8 cellular contexts compared by ENCODE assay signal in genomic region chr9:40992472-40992821, GRCh38.
DNase-seq lines count a peak whose midpoint lies in the region; ATAC-seq and TF ChIP-seq lines count a peak whose summit lies in the region.
"Not testable (repeated sequence)": the region's sequence is repeated elsewhere in the genome, so short reads cannot be mapped to it uniquely, and the experiment has no call there.

No MANE protein-coding gene starts in this region.

- H3K4me3 ChIP-seq in Caco-2 (ENCODE audit: low read depth, low read length) = peak overlapping the region; percentile 61
- peak overlapping the region; percentile 93 for H3K4me3 ChIP-seq in MM.1S (ENCODE audit: low read length)
- peak overlapping the region; percentile 76 to 90 for H3K4me3 ChIP-seq in body of pancreas
- H3K4me3 ChIP-seq in muscle layer of colon (ENCODE audit: low read depth in 1 of 2, low read length in 2 of 2) = peak overlapping the region; percentile 63 to 75
- H3K4me3 ChIP-seq in stomach smooth muscle (ENCODE audit: low read length in 2 of 2) = peak overlapping the region; percentile 87 to 95

- BruUV-seq in Caco-2 (replicated peaks; lab: Mats Ljungman, UMichigan) = TSS peak; percentile 51

- CTCF ChIA-PET in Caco-2 (lab: Charles Lee) = not testable (repeated sequence)

- not testable (repeated sequence) for TF ChIP-seq POLR2A in body of pancreas (IDR thresholded peaks at IDR 0.05)

- peak overlapping the region; percentile 71 for H2AFZ ChIP-seq in MM.1S (ENCODE audit: low read length)

- not testable (repeated sequence) for H3K9me2 ChIP-seq in MM.1S (replicated peaks; ENCODE audit: insufficient read depth, low read length)

- H3K27me3 ChIP-seq in Caco-2 (replicated peaks; ENCODE audit: control insufficient read depth, insufficient read depth, low read length); MM.1S (replicated peaks; ENCODE audit: insufficient read depth, low read length); body of pancreas; muscle layer of colon (ENCODE audit: control insufficient read depth in 1 of 2, insufficient read depth in 2 of 2, low read length in 2 of 2); stomach smooth muscle (ENCODE audit: control insufficient read depth in 1 of 2, insufficient read depth in 2 of 2, low read length in 2 of 2): not testable (repeated sequence)

- not testable (repeated sequence) for DNase-seq in Caco-2, MM.1S
- DNase-seq in body of pancreas (peak in 1 of 4 donors; percentile 45), Right ventricle myocardium superior (peak; percentile 83)

- H3K4me1 Mint-ChIP-seq in Caco-2 (ENCODE audit: low read depth, unreplicated experiment) = not testable (repeated sequence)

- POLR2A ChIA-PET in Caco-2 (lab: Charles Lee) = not testable (repeated sequence)

- H3K36me3 Mint-ChIP-seq in Caco-2 (ENCODE audit: insufficient read depth, unreplicated experiment) = not testable (repeated sequence)

- H3K4me1 ChIP-seq in Caco-2; MM.1S (ENCODE audit: low read length): not testable (repeated sequence)
- H3K4me1 ChIP-seq in body of pancreas = peaks cover 25% of the 10 kb centered on the region
- peaks cover 16% of the 10 kb centered on the region for H3K4me1 ChIP-seq in muscle layer of colon (ENCODE audit: insufficient read depth, low read length)
- peaks cover 14% of the 10 kb centered on the region for H3K4me1 ChIP-seq in stomach smooth muscle (ENCODE audit: control insufficient read depth, insufficient read depth, low read length)

- H3K9me3 Mint-ChIP-seq in Caco-2 (ENCODE audit: unreplicated experiment) = not testable (repeated sequence)

- H3K9ac ChIP-seq in MM.1S (ENCODE audit: low read length) = peak overlapping the region; percentile 81
- H3K9ac ChIP-seq in muscle layer of colon (ENCODE audit: low read length) = peak overlapping the region; percentile 90
- peak overlapping the region; percentile 85 to 94 for H3K9ac ChIP-seq in stomach smooth muscle (ENCODE audit: low read length in 2 of 2)

- ATAC-seq in GM19455 (IDR thresholded peaks at IDR 0.05; ENCODE audit: unreplicated experiment) = peak; percentile 36
- ATAC-seq in HG02981 (IDR thresholded peaks at IDR 0.05; ENCODE audit: unreplicated experiment) = peak; percentile 40
- ATAC-seq in body of pancreas = peak; percentile 6
- peak; percentile 23 for ATAC-seq in Right ventricle myocardium superior (ENCODE audit: poor library complexity)

- not testable (repeated sequence) for H3F3A ChIP-seq in MM.1S (ENCODE audit: insufficient read depth, low read length)

- not testable (repeated sequence) for H3K36me3 ChIP-seq in Caco-2 (ENCODE audit: control insufficient read depth, insufficient read depth, low read length); MM.1S (replicated peaks; ENCODE audit: insufficient read depth, low read length); body of pancreas (replicated peaks in 1 of 2; ENCODE audit: insufficient read depth in 1 of 2, low read depth in 2 of 2); muscle layer of colon (ENCODE audit: insufficient read depth, low read length); stomach smooth muscle (ENCODE audit: control insufficient read depth in 2 of 2, insufficient read depth in 2 of 2, low read length in 2 of 2)

- not testable (repeated sequence) for H3K27ac Mint-ChIP-seq in Caco-2 (ENCODE audit: unreplicated experiment)

- intact Hi-C loops in Caco-2 (cut with micrococcal nuclease; ENCODE audit: unreplicated experiment); body of pancreas (cut with DNase I); Right ventricle myocardium superior (cut with DNase I): not testable (repeated sequence)

- H3K9me3 ChIP-seq in Caco-2; MM.1S (replicated peaks; ENCODE audit: insufficient read depth, low read length); body of pancreas; muscle layer of colon (ENCODE audit: low read length); stomach smooth muscle (ENCODE audit: control insufficient read depth in 2 of 2, low read length in 2 of 2): not testable (repeated sequence)

- H3K4me3 Mint-ChIP-seq in Caco-2 (ENCODE audit: unreplicated experiment) = not testable (repeated sequence)

- H3K4me2 ChIP-seq in MM.1S (ENCODE audit: low read depth, low read length) = peak overlapping the region; percentile 55

- not testable (repeated sequence) for TF ChIP-seq CTCF in Caco-2 (IDR thresholded peaks at IDR 0.05; ENCODE audit: insufficient read depth in 1 of 2, low read depth in 1 of 2, low read length in 1 of 2, severe bottlenecking in 1 of 2, unreplicated experiment in 1 of 2); MM.1S (IDR thresholded peaks at IDR 0.05; ENCODE audit: low read length); body of pancreas (IDR thresholded peaks at IDR 0.05)

- H3K27ac ChIP-seq in MM.1S (ENCODE audit: low read length) (peak overlapping the region; percentile 79), body of pancreas (peak overlapping the region; percentile 70 to 92 (median 90)), muscle layer of colon (ENCODE audit: low read depth, low read length) (peak overlapping the region; percentile 84), stomach smooth muscle (ENCODE audit: low read length) (peak overlapping the region; percentile 91)

- H3K27me3 Mint-ChIP-seq in Caco-2 (ENCODE audit: insufficient read depth, unreplicated experiment) = not testable (repeated sequence)

- H4K20me1 ChIP-seq in MM.1S (ENCODE audit: insufficient read depth, low read length) = not testable (repeated sequence)

- H3K79me2 ChIP-seq in MM.1S (ENCODE audit: low read length) = peaks cover 19% of the 10 kb centered on the region

- WGBS in body of pancreas, 2 donors = 2 to 7% methylated on average over 23 to 25 of the region's 25 CpGs
